1 cellular context compared by ENCODE assay signal in the genomic region with DNA sequence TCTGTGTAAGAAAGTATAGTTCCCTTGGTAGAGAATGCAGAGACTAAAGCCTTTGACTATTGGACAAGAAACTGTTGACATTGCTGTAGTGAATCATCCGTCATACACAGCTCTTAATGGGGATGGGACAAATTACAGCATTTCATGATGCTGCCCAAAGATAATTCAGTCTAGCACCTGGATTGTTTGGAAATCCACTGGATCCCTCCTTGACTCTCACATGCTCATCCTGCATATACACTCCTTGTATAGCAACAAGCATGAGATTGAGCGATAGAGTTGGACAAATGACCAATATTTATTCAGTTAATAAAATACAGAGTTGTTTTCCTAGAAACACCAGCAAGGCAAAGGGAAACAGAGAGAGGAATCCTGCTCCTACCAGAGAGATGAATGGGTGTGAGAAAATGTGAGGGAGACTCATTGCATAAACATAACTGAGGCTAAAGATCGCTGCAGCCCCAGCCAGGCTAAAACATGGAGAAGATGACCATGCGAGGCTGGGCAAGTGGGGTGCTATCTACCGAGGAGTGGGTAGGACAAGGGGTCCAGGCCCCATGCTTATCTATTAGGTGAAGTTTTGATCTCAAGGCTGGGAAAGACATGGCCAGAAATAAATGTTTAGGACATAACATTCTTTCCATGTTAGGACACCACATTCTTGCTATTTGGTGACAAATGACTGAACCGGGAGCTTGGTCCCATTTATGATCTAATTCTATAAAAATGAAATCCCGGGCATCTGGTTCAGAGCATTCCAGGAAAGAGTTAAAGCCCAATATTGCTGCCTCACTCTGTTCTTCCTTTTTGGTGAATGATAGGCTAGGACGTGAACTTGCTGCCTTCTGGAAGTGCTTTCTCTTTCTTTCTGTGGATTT.
TF ChIP-seq lines count a peak whose summit lies in the region.

No MANE protein-coding gene starts in this region.

TF ChIP-seq in A549, 52 proteins besides CTCF, POLR2A, EP300 and RAD21 (continued from another document):
- TF ChIP-seq TP53 (CRISPR knock-in tag; IDR thresholded peaks at IDR 0.05) (peak; percentile 45; the same call in 1 of the 2 replicates), MAFK (IDR thresholded peaks at IDR 0.05; ENCODE audit: partially characterized antibody) (peak; percentile 26), HEYL (CRISPR knock-in tag; IDR thresholded peaks at IDR 0.05) (no peak), SMC3 (IDR thresholded peaks at IDR 0.05) (peak; percentile 23; the same call in 1 of the 3 replicates), FOSB (CRISPR knock-in tag; IDR thresholded peaks at IDR 0.05) (0 out of 2 replicates have a peak, but pooled peaks have one; percentile 74), JUNB (IDR thresholded peaks at IDR 0.05) (peak; percentile 65), SREBF2 (IDR thresholded peaks at IDR 0.05) (no peak), ZFP36 (IDR thresholded peaks at IDR 0.05; ENCODE audit: borderline replicate concordance, partially characterized antibody) (peak; percentile 8), FOSL2 (IDR thresholded peaks at IDR 0.05) (peak; percentile 72), FOSL2 (CRISPR knock-in tag; IDR thresholded peaks at IDR 0.05) (peak; percentile 85), ZNF302 (CRISPR knock-in tag; IDR thresholded peaks at IDR 0.05) (0 out of 2 replicates have a peak, but pooled peaks have one; percentile 64), KDM1A (IDR thresholded peaks at IDR 0.05; ENCODE audit: low read depth) (no peak), GATA3 (IDR thresholded peaks at IDR 0.05; ENCODE audit: borderline replicate concordance) (peak; percentile 80)
- TF ChIP-seq, protein P1, sequence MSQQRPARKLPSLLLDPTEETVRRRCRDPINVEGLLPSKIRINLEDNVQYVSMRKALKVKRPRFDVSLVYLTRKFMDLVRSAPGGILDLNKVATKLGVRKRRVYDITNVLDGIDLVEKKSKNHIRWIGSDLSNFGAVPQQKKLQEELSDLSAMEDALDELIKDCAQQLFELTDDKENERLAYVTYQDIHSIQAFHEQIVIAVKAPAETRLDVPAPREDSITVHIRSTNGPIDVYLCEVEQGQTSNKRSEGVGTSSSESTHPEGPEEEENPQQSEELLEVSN (IDR thresholded peaks at IDR 0.05; ENCODE audit: borderline replicate concordance, low read depth), result no peak
